27 cellular contexts compared by ENCODE assay signal in genomic region chr4:174204194-174204831, GRCh38.
"Had no signal": no experiment of that assay in that cellular context is flagged by ENCODE, and none has a peak within 500 bp of the region (broad histone marks: within the 10 kb centered on the region; RNA-seq: fewer than 3 reads in every experiment).

No MANE protein-coding gene starts in this region.

- H3K79me2 ChIP-seq: parathyroid adenoma had no signal

- H3K4me1 ChIP-seq: foreskin keratinocyte, gastroesophageal sphincter, heart left ventricle, left lung, parathyroid adenoma, right lobe of liver, testis, tibial artery had no signal

- H3K36me3 ChIP-seq: gastroesophageal sphincter, heart left ventricle, left lung, neural progenitor cell, right lobe of liver, tibial artery had no signal

- H3K27me3 ChIP-seq: testis had no signal

- H3K9me3 ChIP-seq: gastroesophageal sphincter, heart left ventricle, left lung, right lobe of liver, testis, tibial artery had no signal

- H3K4me2 ChIP-seq: neural progenitor cell had no signal

- DNase-seq: dorsolateral prefrontal cortex; effector CD4-positive, alpha-beta T cell; foreskin keratinocyte; heart left ventricle; hippocampal formation; left cardiac atrium; left lung; mesendoderm; midbrain; naive thymus-derived CD4-positive, alpha-beta T cell; right lobe of liver; small intestine; stimulated activated CD4-positive, alpha-beta T cell treated with anti-CD3 and anti-CD28 coated beads, Interleukin-2, amount 100 ng/mL, for 24 hours; stimulated activated CD4-positive, alpha-beta T cell treated with anti-CD3 and anti-CD28 coated beads, Interleukin-4, amount 100 ng/mL, for 24 hours; stimulated activated naive CD4-positive, alpha-beta T cell treated with Interleukin-2 at 50 U/mL for 16 hours; substantia nigra; testis; tibial artery had no signal

- H3K9ac ChIP-seq: neural progenitor cell, parathyroid adenoma had no signal

- H2AFZ ChIP-seq: neural progenitor cell, parathyroid adenoma had no signal

- FAIRE-seq: islet of Langerhans, small intestine had no signal

- H3K4me1 Mint-ChIP-seq: naive thymus-derived CD4-positive, alpha-beta T cell; stimulated activated effector memory CD8-positive, alpha-beta T cell treated with anti-CD3 and anti-CD28 coated beads, Interleukin-12 subunit alpha, Interleukin-12 subunit beta, amount 100 ng/mL, for 72 hours had no signal

- H3K4me3 ChIP-seq: dorsolateral prefrontal cortex, gastroesophageal sphincter, heart left ventricle, left lung, neural progenitor cell, right lobe of liver, testis, tibial artery had no signal

- H3K27ac ChIP-seq: dorsolateral prefrontal cortex, epithelial cell of prostate, foreskin keratinocyte, gastroesophageal sphincter, heart left ventricle, left lung, neural progenitor cell, parathyroid adenoma, right lobe of liver, testis, tibial artery had no signal

- H3K9me3 Mint-ChIP-seq: naive thymus-derived CD4-positive, alpha-beta T cell; neural progenitor cell; stimulated activated effector memory CD8-positive, alpha-beta T cell treated with anti-CD3 and anti-CD28 coated beads, Interleukin-12 subunit alpha, Interleukin-12 subunit beta, amount 100 ng/mL, for 72 hours; type B pancreatic cell had no signal

- H3K4me3 Mint-ChIP-seq: naive thymus-derived CD4-positive, alpha-beta T cell; nephron; neural progenitor cell; stimulated activated effector memory CD8-positive, alpha-beta T cell treated with anti-CD3 and anti-CD28 coated beads, Interleukin-12 subunit alpha, Interleukin-12 subunit beta, amount 100 ng/mL, for 72 hours; type B pancreatic cell had no signal

- ATAC-seq: esophagus mucosa; foreskin keratinocyte; gastroesophageal sphincter; heart left ventricle; left cardiac atrium; left lung; naive thymus-derived CD4-positive, alpha-beta T cell; right lobe of liver; stimulated activated effector memory CD8-positive, alpha-beta T cell treated with anti-CD3 and anti-CD28 coated beads, Interleukin-12 subunit alpha, Interleukin-12 subunit beta, amount 100 ng/mL, for 72 hours had no signal

- H3K36me3 Mint-ChIP-seq: naive thymus-derived CD4-positive, alpha-beta T cell; neural progenitor cell; stimulated activated effector memory CD8-positive, alpha-beta T cell treated with anti-CD3 and anti-CD28 coated beads, Interleukin-12 subunit alpha, Interleukin-12 subunit beta, amount 100 ng/mL, for 72 hours; type B pancreatic cell had no signal
